21 cellular contexts compared by ENCODE assay signal in the genomic region with DNA sequence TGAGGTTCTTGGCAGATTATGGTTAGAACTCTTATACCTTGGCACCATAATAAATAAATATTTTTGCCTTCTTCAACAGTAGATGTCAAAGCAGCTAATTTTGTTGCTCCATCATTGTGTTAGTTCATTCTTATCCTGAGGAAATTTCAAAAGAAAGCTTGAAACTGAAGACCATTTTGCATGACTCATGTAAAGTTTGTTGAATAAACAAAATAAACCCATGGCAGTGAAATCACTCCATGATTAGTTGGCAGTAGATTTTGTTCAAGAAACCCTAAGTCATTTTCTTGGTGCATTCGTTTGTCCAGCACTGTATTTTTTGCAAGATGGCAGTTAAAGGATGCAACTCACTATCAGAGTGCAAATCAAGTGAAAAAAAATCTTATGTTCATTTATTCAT.
DNase-seq lines count a peak whose midpoint lies in the region; ATAC-seq, FAIRE-seq and TF ChIP-seq lines count a peak whose summit lies in the region.
"Had no signal": no experiment of that assay in that cellular context is flagged by ENCODE, and none has a peak within 500 bp of the region (broad histone marks: within the 10 kb centered on the region; RNA-seq: fewer than 3 reads in every experiment).

No MANE protein-coding gene starts in this region.

- H2AFZ ChIP-seq in IMR-90 (replicated peaks; ENCODE audit: low read length, poor library complexity): no peak overlapping the region

- H3K36me3 ChIP-seq in IMR-90 (ENCODE audit: control insufficient read depth, insufficient read depth, low read length) (no peaks in the 10 kb centered on the region), bronchial epithelial cell (ENCODE audit: control insufficient read depth, insufficient read depth, low read length) (no peaks in the 10 kb centered on the region), colonic mucosa (no peaks in the 10 kb centered on the region)
- H3K36me3 ChIP-seq: heart left ventricle, prostate gland had no signal

- no peak overlapping the region for H2BK20ac ChIP-seq in IMR-90 (ENCODE audit: low read depth, low read length)

- dilution Hi-C loops in IMR-90 (cut with HindIII; ENCODE audit: low sequenced_read_pairs, unreplicated experiment): no loop called here

- no peak overlapping the region for H2BK120ac ChIP-seq in IMR-90 (ENCODE audit: low read depth, low read length)

- no peaks in the 10 kb centered on the region for H3K79me1 ChIP-seq in IMR-90 (ENCODE audit: low read depth in 1 of 2, low read length in 2 of 2)

- POLR2A ChIA-PET in AG04449 (lab: Yijun Ruan, JAX) (no interaction called here), IMR-90 (lab: Charles Lee; ENCODE audit: unreplicated experiment) (no interaction called here)

- DNase-seq in AG04449 (ENCODE audit: low read depth, low spot score) (peak; percentile 5), IMR-90 (peak; percentile 77), bronchial epithelial cell (ENCODE audit: low read depth) (peak; percentile 75), kidney glomerular epithelial cell (lab: John Stamatoyannopoulos, UW) (peak; percentile 6), right cardiac atrium (no peak), colonic mucosa (no peak), NCI-H510A treated with DMSO at 0.1 percent for 48 hours (lab: John Stamatoyannopoulos, UW) (no peak)
- DNase-seq: activated CD8-positive, alpha-beta memory T cell treated with anti-CD3 and anti-CD28 coated beads for 24 hours; activated naive CD8-positive, alpha-beta T cell treated with anti-CD3 and anti-CD28 coated beads, Interleukin-2, amount 10 ng/mL, durations not matched to agents 7 days and 5 days; AML-193; cortex of kidney; GDM1; heart left ventricle; natural killer cell; NCI-H1694 treated with DMSO at 0.1 percent for 48 hours; SHP77 treated with DMSO at 0.1 percent for 48 hours; stimulated activated naive CD4-positive, alpha-beta T cell treated with Interleukin-2 at 50 U/mL for 16 hours had no signal

- no peak overlapping the region for H4K91ac ChIP-seq in IMR-90 (ENCODE audit: insufficient read depth, low read depth, low read length)

- intact Hi-C loops in IMR-90 (cut with micrococcal nuclease) (no loop called here), right cardiac atrium (cut with DNase I) (no loop called here), colonic mucosa (cut with DNase I) (no loop called here)

- TF ChIP-seq RAD21 in IMR-90 (IDR thresholded peaks at IDR 0.05; ENCODE audit: low read length): no peak

- in situ Hi-C loops in IMR-90 (cut with MboI; ENCODE audit: low sequenced_read_pairs): no loop called here

- peak overlapping the region; percentile 23; the same call in 1 of the 2 replicates for H3K4me2 ChIP-seq in IMR-90 (ENCODE audit: low read depth, low read length)

- no peak overlapping the region for H2AK9ac ChIP-seq in IMR-90 (replicated peaks; ENCODE audit: low read depth, low read length, poor library complexity)

- H2AK5ac ChIP-seq in IMR-90 (ENCODE audit: low read depth, low read length): no peak overlapping the region

- FAIRE-seq in bronchial epithelial cell (lab: Jason Lieb, UNC): no peak
- FAIRE-seq: islet of Langerhans had no signal

- H4K5ac ChIP-seq in IMR-90 (ENCODE audit: low read depth, low read length): no peak overlapping the region

- H4K8ac ChIP-seq in IMR-90 (ENCODE audit: low read depth in 2 of 2, low read length in 2 of 2): no peak overlapping the region; a peak in 1 of 4 replicates

- H3K56ac ChIP-seq in IMR-90 (ENCODE audit: extremely low read depth, insufficient read depth, low read length): no peak overlapping the region

- H3K27ac ChIP-seq in IMR-90 (ENCODE audit: insufficient read depth, low read length) (no peak overlapping the region), right cardiac atrium (ENCODE audit: low read length) (no peak overlapping the region), colonic mucosa (no peak overlapping the region)
- H3K27ac ChIP-seq: heart left ventricle, prostate gland had no signal

- no peak overlapping the region for H3K14ac ChIP-seq in IMR-90 (replicated peaks; ENCODE audit: low read depth, low read length)

- ATAC-seq in IMR-90 (ENCODE audit: low read depth): peak; percentile 48
- no peak for ATAC-seq in right cardiac atrium
- ATAC-seq in GM21825 (IDR thresholded peaks at IDR 0.05; ENCODE audit: unreplicated experiment): no peak
- ATAC-seq: heart left ventricle, natural killer cell had no signal

- H2BK15ac ChIP-seq in IMR-90 (ENCODE audit: low read depth, low read length): no peak overlapping the region

- CTCF ChIA-PET in AG04449 (lab: Yijun Ruan, JAX) (interaction anchor here (0.9 to 1.3 kb wide), 2 partner anchors 27 to 496 kb away, joined by 3 read pairs; no protein-coding TSS in a partner anchor), IMR-90 (lab: Yijun Ruan, JAX) (interaction anchor here (1.1 to 1.2 kb wide), 2 partner anchors 10 to 251 kb away, joined by 3 to 4 read pairs; no protein-coding TSS in a partner anchor)

- H3K4me3 ChIP-seq in AG04449 (ENCODE audit: low read depth, low read length) (no peak overlapping the region), IMR-90 (ENCODE audit: insufficient read depth, low read depth, low read length) (no peak overlapping the region), bronchial epithelial cell (ENCODE audit: low read depth, low read length) (no peak overlapping the region), right cardiac atrium (ENCODE audit: low read length) (no peak overlapping the region), colonic mucosa (no peak overlapping the region)
- H3K4me3 ChIP-seq: heart left ventricle, lung, prostate gland had no signal

- no peak for TF ChIP-seq POLR2A in IMR-90 (IDR thresholded peaks at IDR 0.05; ENCODE audit: low read depth, low read length)

- H3K18ac ChIP-seq in IMR-90 (ENCODE audit: low read depth, low read length): no peak overlapping the region

- H3K23ac ChIP-seq in IMR-90 (ENCODE audit: low read depth, low read length): no peak overlapping the region

- WGBS in IMR-90 (ENCODE audit: extremely low coverage in 2 of 2, insufficient read length in 1 of 2), 2 experiments: no CpG with 5 or more reads among the region's 1 CpG
- 46% methylated on average over 1 of the region's 1 CpG for WGBS in right cardiac atrium

- H2BK5ac ChIP-seq in IMR-90 (ENCODE audit: low read depth, low read length, poor library complexity, severe bottlenecking): peak overlapping the region; percentile 66

- H3K4me1 ChIP-seq in IMR-90 (ENCODE audit: control insufficient read depth, insufficient read depth, low read length) (peaks cover 3% of the 10 kb centered on the region; the same call in 1 of the 2 replicates), right cardiac atrium (ENCODE audit: control insufficient read depth, insufficient read depth, low read length) (no peaks in the 10 kb centered on the region), colonic mucosa (no peaks in the 10 kb centered on the region)
- H3K4me1 ChIP-seq: heart left ventricle, prostate gland had no signal

- no peaks in the 10 kb centered on the region for H3K9me3 ChIP-seq in IMR-90 (ENCODE audit: control insufficient read depth, insufficient read depth, low read length)
- H3K9me3 ChIP-seq in right cardiac atrium (ENCODE audit: control insufficient read depth, low read length): no peaks in the 10 kb centered on the region
- H3K9me3 ChIP-seq in colonic mucosa: no peaks in the 10 kb centered on the region
- H3K9me3 ChIP-seq: heart left ventricle, prostate gland had no signal

- H3K27me3 ChIP-seq in IMR-90 (ENCODE audit: control insufficient read depth, insufficient read depth, low read length) (no peaks in the 10 kb centered on the region; the same call in 1 of the 2 replicates), bronchial epithelial cell (ENCODE audit: control insufficient read depth, insufficient read depth, low read length) (peaks cover 2% of the 10 kb centered on the region), right cardiac atrium (ENCODE audit: control insufficient read depth, insufficient read depth) (no peaks in the 10 kb centered on the region), colonic mucosa (no peaks in the 10 kb centered on the region)

- no peaks in the 10 kb centered on the region for H4K20me1 ChIP-seq in IMR-90 (ENCODE audit: insufficient read depth, low read length)

- H3K9ac ChIP-seq in IMR-90 (ENCODE audit: low read depth, low read length): no peak overlapping the region
- no peak overlapping the region for H3K9ac ChIP-seq in colonic mucosa (ENCODE audit: low read depth in 2 of 2, low read length in 2 of 2)

- TF ChIP-seq CTCF in AG04449 (IDR thresholded peaks at IDR 0.05; ENCODE audit: insufficient read depth, low read length, missing control alignments): no peak
- TF ChIP-seq CTCF in IMR-90 (conservative IDR thresholded peaks at IDR 0.05; ENCODE audit: low read depth, low read length): no peak
- TF ChIP-seq CTCF in bronchial epithelial cell (IDR thresholded peaks at IDR 0.05; ENCODE audit: insufficient read depth, low read length, severe bottlenecking): no peak
- no peak for TF ChIP-seq CTCF in colonic mucosa (IDR thresholded peaks at IDR 0.05)

- no peaks in the 10 kb centered on the region; the same call in 1 of the 2 replicates for H3K9me1 ChIP-seq in IMR-90 (ENCODE audit: insufficient read depth, low read length)

- no TSS peak for BruUV-seq in IMR-90 (replicated peaks; lab: Mats Ljungman, UMichigan)

- no peak overlapping the region for H3K4ac ChIP-seq in IMR-90 (ENCODE audit: low read depth, low read length)

TF ChIP-seq in IMR-90, 13 proteins besides CTCF, POLR2A, EP300 and RAD21:
- TF ChIP-seq MXI1 (IDR thresholded peaks at IDR 0.05; ENCODE audit: borderline replicate concordance, low read depth, low read length) (no peak), MAZ (IDR thresholded peaks at IDR 0.05; ENCODE audit: borderline replicate concordance, low read depth, low read length) (no peak), FOS (IDR thresholded peaks at IDR 0.05; ENCODE audit: low read depth, low read length) (peak; percentile 51; the same call in 1 of the 2 replicates), RFX5 (IDR thresholded peaks at IDR 0.05; ENCODE audit: low read depth, low read length) (no peak), BHLHE40 (IDR thresholded peaks at IDR 0.05; ENCODE audit: low read depth, low read length) (no peak), CEBPB (IDR thresholded peaks at IDR 0.05; ENCODE audit: low read depth, low read length) (no peak), RCOR1 (IDR thresholded peaks at IDR 0.05; ENCODE audit: insufficient replicate concordance, low read length) (no peak), MAFK (IDR thresholded peaks at IDR 0.05; ENCODE audit: low read depth, low read length) (peak; percentile 50)

Comparison
In these comparisons a context has a peak if more than half of its experiments do, and no peak if none do; other contexts are left out.
1. DNase-seq: peak in AG04449 (single experiment), IMR-90 (single experiment), bronchial epithelial cell (single experiment) and kidney glomerular epithelial cell (single experiment); none in right cardiac atrium (0 of 3), colonic mucosa (single experiment) and NCI-H510A treated with DMSO at 0.1 percent for 48 hours (single experiment).